ENCODE assay signal across 1 cellular context in the genomic region with DNA sequence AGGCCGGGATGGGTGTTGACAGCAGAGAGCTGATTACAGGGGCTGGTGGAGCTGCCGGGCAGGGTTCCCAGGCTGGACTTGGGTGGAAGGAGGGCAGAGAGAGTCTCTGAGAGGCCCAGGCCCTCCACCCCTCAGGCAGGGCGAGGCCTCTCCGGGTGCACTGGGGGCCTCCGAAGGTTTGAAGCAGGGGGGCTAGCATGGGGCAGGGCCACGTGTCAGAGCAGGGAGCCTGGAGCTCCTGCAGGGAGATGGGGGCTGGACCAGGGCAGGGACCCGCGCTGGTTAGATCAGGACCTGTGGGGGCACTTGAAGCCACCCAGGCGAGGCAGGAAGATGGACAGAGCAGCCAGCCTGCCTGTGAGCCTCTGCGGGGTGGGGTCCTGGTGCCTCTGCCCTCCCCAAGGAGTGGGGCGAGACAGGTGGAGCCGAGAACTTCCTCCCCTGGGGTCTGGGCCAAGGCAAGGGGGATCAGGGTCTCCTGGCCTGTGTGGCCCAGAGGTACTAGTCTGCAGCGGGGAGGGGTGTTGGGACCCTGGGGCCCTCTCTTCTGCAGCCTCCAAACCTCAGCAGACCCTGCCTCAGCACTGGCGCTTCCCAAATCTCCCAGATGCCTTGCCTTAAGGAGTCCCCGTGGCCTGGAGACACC.
TF ChIP-seq lines count a peak whose summit lies in the region.

No MANE protein-coding gene starts in this region.

TF ChIP-seq in WTC11, 78 proteins besides CTCF, POLR2A, EP300 and RAD21 (continued from another document):
- TF ChIP-seq, protein P1, sequence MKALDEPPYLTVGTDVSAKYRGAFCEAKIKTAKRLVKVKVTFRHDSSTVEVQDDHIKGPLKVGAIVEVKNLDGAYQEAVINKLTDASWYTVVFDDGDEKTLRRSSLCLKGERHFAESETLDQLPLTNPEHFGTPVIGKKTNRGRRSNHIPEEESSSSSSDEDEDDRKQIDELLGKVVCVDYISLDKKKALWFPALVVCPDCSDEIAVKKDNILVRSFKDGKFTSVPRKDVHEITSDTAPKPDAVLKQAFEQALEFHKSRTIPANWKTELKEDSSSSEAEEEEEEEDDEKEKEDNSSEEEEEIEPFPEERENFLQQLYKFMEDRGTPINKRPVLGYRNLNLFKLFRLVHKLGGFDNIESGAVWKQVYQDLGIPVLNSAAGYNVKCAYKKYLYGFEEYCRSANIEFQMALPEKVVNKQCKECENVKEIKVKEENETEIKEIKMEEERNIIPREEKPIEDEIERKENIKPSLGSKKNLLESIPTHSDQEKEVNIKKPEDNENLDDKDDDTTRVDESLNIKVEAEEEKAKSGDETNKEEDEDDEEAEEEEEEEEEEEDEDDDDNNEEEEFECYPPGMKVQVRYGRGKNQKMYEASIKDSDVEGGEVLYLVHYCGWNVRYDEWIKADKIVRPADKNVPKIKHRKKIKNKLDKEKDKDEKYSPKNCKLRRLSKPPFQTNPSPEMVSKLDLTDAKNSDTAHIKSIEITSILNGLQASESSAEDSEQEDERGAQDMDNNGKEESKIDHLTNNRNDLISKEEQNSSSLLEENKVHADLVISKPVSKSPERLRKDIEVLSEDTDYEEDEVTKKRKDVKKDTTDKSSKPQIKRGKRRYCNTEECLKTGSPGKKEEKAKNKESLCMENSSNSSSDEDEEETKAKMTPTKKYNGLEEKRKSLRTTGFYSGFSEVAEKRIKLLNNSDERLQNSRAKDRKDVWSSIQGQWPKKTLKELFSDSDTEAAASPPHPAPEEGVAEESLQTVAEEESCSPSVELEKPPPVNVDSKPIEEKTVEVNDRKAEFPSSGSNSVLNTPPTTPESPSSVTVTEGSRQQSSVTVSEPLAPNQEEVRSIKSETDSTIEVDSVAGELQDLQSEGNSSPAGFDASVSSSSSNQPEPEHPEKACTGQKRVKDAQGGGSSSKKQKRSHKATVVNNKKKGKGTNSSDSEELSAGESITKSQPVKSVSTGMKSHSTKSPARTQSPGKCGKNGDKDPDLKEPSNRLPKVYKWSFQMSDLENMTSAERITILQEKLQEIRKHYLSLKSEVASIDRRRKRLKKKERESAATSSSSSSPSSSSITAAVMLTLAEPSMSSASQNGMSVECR (CRISPR knock-in tag; IDR thresholded peaks at IDR 0.05; ENCODE audit: borderline replicate concordance): no peak
- TF ChIP-seq ZNF138 (CRISPR knock-in tag; conservative IDR thresholded peaks at IDR 0.05) (no peak), FOXP1 (CRISPR knock-in tag; IDR thresholded peaks at IDR 0.05; ENCODE audit: borderline replicate concordance) (no peak), SOX15 (CRISPR knock-in tag; IDR thresholded peaks at IDR 0.05) (no peak)
- TF ChIP-seq, protein P2, sequence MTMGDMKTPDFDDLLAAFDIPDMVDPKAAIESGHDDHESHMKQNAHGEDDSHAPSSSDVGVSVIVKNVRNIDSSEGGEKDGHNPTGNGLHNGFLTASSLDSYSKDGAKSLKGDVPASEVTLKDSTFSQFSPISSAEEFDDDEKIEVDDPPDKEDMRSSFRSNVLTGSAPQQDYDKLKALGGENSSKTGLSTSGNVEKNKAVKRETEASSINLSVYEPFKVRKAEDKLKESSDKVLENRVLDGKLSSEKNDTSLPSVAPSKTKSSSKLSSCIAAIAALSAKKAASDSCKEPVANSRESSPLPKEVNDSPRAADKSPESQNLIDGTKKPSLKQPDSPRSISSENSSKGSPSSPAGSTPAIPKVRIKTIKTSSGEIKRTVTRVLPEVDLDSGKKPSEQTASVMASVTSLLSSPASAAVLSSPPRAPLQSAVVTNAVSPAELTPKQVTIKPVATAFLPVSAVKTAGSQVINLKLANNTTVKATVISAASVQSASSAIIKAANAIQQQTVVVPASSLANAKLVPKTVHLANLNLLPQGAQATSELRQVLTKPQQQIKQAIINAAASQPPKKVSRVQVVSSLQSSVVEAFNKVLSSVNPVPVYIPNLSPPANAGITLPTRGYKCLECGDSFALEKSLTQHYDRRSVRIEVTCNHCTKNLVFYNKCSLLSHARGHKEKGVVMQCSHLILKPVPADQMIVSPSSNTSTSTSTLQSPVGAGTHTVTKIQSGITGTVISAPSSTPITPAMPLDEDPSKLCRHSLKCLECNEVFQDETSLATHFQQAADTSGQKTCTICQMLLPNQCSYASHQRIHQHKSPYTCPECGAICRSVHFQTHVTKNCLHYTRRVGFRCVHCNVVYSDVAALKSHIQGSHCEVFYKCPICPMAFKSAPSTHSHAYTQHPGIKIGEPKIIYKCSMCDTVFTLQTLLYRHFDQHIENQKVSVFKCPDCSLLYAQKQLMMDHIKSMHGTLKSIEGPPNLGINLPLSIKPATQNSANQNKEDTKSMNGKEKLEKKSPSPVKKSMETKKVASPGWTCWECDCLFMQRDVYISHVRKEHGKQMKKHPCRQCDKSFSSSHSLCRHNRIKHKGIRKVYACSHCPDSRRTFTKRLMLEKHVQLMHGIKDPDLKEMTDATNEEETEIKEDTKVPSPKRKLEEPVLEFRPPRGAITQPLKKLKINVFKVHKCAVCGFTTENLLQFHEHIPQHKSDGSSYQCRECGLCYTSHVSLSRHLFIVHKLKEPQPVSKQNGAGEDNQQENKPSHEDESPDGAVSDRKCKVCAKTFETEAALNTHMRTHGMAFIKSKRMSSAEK (CRISPR knock-in tag; IDR thresholded peaks at IDR 0.05; ENCODE audit: borderline replicate concordance): no peak
